1 cellular context compared by ENCODE assay signal in the genomic region with DNA sequence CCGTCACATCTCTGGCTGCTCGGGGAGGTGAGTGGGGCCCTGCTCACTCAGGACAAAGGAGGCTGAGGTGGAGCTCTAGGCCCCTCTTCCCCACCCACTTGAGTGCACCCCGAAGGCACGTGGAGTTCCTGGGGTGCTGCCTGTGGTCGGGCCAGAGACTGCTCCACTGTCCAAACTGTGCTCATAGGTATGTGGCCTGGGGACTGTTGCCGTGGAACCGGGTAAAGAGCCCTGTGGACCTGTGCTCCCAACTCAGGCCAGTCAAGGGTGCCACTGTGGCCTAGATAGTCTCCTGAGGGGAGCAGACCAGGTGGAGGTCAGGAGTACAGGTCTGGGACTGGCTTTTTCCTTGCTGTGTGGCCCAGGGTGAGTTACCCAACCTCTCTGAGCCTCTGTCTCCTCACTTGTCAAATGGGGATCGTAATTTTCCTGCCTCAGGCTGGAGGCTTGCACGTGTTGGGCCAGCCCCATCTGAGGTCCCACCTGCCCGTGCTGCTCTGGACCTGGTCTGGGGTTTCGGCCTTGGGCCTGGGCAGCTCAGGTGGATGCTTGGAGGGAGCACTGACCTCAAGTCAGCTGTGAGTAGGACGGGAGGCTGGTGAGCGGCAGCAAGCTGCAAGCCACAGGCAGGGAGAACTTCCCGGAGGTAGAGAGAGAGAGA.
TF ChIP-seq lines count a peak whose summit lies in the region.

No MANE protein-coding gene starts in this region.

TF ChIP-seq in H1, 55 proteins besides CTCF, POLR2A, EP300 and RAD21:
- no peak for TF ChIP-seq CHD2 (IDR thresholded peaks at IDR 0.05; ENCODE audit: low read length)
- TF ChIP-seq KDM1A (IDR thresholded peaks at IDR 0.05; ENCODE audit: borderline replicate concordance, low read length) = peak; percentile 78; the same call in 1 of the 2 replicates
